Comparison of ENCODE assay signal across 15 cellular contexts in the genomic region with DNA sequence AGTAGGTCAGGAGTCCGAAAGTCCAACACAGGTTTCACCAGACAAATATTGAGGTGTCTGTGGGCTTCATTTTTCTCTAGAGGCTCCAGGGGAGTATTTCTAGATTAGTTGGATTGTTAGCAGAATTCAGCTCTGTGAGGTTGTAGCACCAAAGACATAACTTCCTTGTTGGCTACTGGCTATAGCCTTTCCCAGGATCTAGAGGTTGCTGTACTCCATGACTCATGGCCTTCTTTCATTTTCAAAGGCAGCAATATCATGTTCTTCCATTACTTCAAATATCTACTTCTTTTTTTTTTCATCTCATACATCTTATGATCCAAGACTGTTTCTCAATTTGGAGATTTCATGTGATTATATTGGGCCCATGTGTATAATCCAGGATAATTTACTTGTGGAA.
DNase-seq lines count a peak whose midpoint lies in the region; TF ChIP-seq lines count a peak whose summit lies in the region.
"Had no signal": no experiment of that assay in that cellular context is flagged by ENCODE, and none has a peak within 500 bp of the region (broad histone marks: within the 10 kb centered on the region; RNA-seq: fewer than 3 reads in every experiment).

No MANE protein-coding gene starts in this region.

- no peaks in the 10 kb centered on the region for H3K36me3 Mint-ChIP-seq in mesothelial cell of epicardium
- H3K36me3 Mint-ChIP-seq: CD8-positive, alpha-beta T cell had no signal

- H3K27ac ChIP-seq in DOHH2 (ENCODE audit: low read depth, low read length), result no peak overlapping the region
- no peak overlapping the region for H3K27ac ChIP-seq in effector memory CD4-positive, alpha-beta T cell (ENCODE audit: insufficient read depth, low read length, poor library complexity, severe bottlenecking)
- H3K27ac ChIP-seq: Peyer's patch had no signal

- H3K4me1 ChIP-seq in DOHH2 (ENCODE audit: control insufficient read depth, low read length), result peaks cover 53% of the 10 kb centered on the region
- H3K4me1 ChIP-seq in effector memory CD4-positive, alpha-beta T cell (ENCODE audit: control insufficient read depth, insufficient read depth, low read length, poor library complexity, severe bottlenecking), result no peaks in the 10 kb centered on the region
- H3K4me1 ChIP-seq: Peyer's patch had no signal

- H3K4me2 ChIP-seq in DOHH2 (ENCODE audit: low read length), result peak overlapping the region; percentile 61

- no peak for TF ChIP-seq CTCF in DOHH2 (IDR thresholded peaks at IDR 0.05; ENCODE audit: low read depth, low read length, poor library complexity, severe bottlenecking)
- no peak for TF ChIP-seq CTCF in NB4 (IDR thresholded peaks at IDR 0.05; ENCODE audit: low read depth, low read length)
- TF ChIP-seq CTCF in astrocyte of the spinal cord (IDR thresholded peaks at IDR 0.05; ENCODE audit: low read depth, low read length), result no peak
- no peak for TF ChIP-seq CTCF in mesothelial cell of epicardium (IDR thresholded peaks at IDR 0.05; ENCODE audit: unreplicated experiment)

- H3K9me2 ChIP-seq in DOHH2 (replicated peaks; ENCODE audit: control insufficient read depth, low read length), result no peaks in the 10 kb centered on the region

- in situ Hi-C loops in astrocyte of the spinal cord (cut with HindIII; ENCODE audit: low sequenced_read_pairs), result no loop called here

- H3K27ac Mint-ChIP-seq in mesothelial cell of epicardium, result no peak overlapping the region
- H3K27ac Mint-ChIP-seq: B cell; CD8-positive, alpha-beta T cell had no signal

- no peaks in the 10 kb centered on the region for H3K9me3 ChIP-seq in DOHH2 (ENCODE audit: control insufficient read depth, insufficient read depth, low read length)
- no peaks in the 10 kb centered on the region for H3K9me3 ChIP-seq in effector memory CD4-positive, alpha-beta T cell (ENCODE audit: control insufficient read depth, low read length)
- H3K9me3 ChIP-seq: Peyer's patch had no signal

- H3F3A ChIP-seq in DOHH2 (ENCODE audit: control insufficient read depth, insufficient read depth), result peaks cover 7% of the 10 kb centered on the region

- no peaks in the 10 kb centered on the region for H3K9me3 Mint-ChIP-seq in mesothelial cell of epicardium
- H3K9me3 Mint-ChIP-seq: CD8-positive, alpha-beta T cell had no signal

- H3K27me3 ChIP-seq in DOHH2 (ENCODE audit: control insufficient read depth, low read length), result no peaks in the 10 kb centered on the region
- H3K27me3 ChIP-seq in effector memory CD4-positive, alpha-beta T cell (replicated peaks; ENCODE audit: control insufficient read depth, insufficient read depth, low read length, poor library complexity, severe bottlenecking), result no peaks in the 10 kb centered on the region
- H3K27me3 ChIP-seq: Peyer's patch had no signal

- H3K36me3 ChIP-seq in DOHH2 (ENCODE audit: control insufficient read depth, low read length), result no peaks in the 10 kb centered on the region
- H3K36me3 ChIP-seq in effector memory CD4-positive, alpha-beta T cell (ENCODE audit: control insufficient read depth, insufficient read depth, low read length), result no peaks in the 10 kb centered on the region
- H3K36me3 ChIP-seq: Peyer's patch had no signal

- peak; percentile 4 for DNase-seq in NB4 (ENCODE audit: low read depth)
- DNase-seq in astrocyte of the spinal cord (ENCODE audit: low read depth, low spot score), result peak; percentile 30
- peak; percentile 21 for DNase-seq in kidney glomerular epithelial cell (lab: John Stamatoyannopoulos, UW)
- no peak for DNase-seq in effector memory CD4-positive, alpha-beta T cell
- no peak for DNase-seq in GF-D8 (lab: John Stamatoyannopoulos, UW)
- DNase-seq in mesothelial cell of epicardium (ENCODE audit: low spot score in 2 of 2, unreplicated experiment in 2 of 2), result no peak
- DNase-seq: CD8-positive, alpha-beta T cell; NCI-H1092 treated with DMSO at 0.1 percent for 48 hours; NCI-H187 treated with DMSO at 0.1 percent for 48 hours; NCI-H82; Peyer's patch; SHP77 treated with DMSO at 0.1 percent for 48 hours had no signal

- H4K20me1 ChIP-seq in DOHH2 (ENCODE audit: control insufficient read depth, insufficient read depth, low read depth, low read length), result no peaks in the 10 kb centered on the region

- peaks cover 13% of the 10 kb centered on the region for H3K27me3 Mint-ChIP-seq in mesothelial cell of epicardium (ENCODE audit: low read depth)
- H3K27me3 Mint-ChIP-seq: B cell had no signal

- no peak overlapping the region for H3K4me3 Mint-ChIP-seq in mesothelial cell of epicardium
- H3K4me3 Mint-ChIP-seq: B cell; CD8-positive, alpha-beta T cell had no signal

- no peak for TF ChIP-seq POLR2A in NB4 (IDR thresholded peaks at IDR 0.05; ENCODE audit: extremely low read depth, insufficient read length)

- no peaks in the 10 kb centered on the region for H3K4me1 Mint-ChIP-seq in mesothelial cell of epicardium
- H3K4me1 Mint-ChIP-seq: B cell had no signal

- no peaks in the 10 kb centered on the region for H3K79me2 ChIP-seq in DOHH2 (ENCODE audit: control insufficient read depth, low read length)

- no peak overlapping the region for H3K4me3 ChIP-seq in DOHH2 (ENCODE audit: low read length)
- no peak overlapping the region for H3K4me3 ChIP-seq in NB4 (ENCODE audit: low read depth, low read length)
- H3K4me3 ChIP-seq in astrocyte of the spinal cord (ENCODE audit: low read depth, low read length), result no peak overlapping the region
- H3K4me3 ChIP-seq in effector memory CD4-positive, alpha-beta T cell (ENCODE audit: insufficient read depth, low read depth, low read length, poor library complexity, severe bottlenecking), result no peak overlapping the region
- H3K4me3 ChIP-seq: GM12878, Peyer's patch had no signal

Comparison
In these comparisons a context has a peak if more than half of its experiments do, and no peak if none do; other contexts are left out.
1. DNase-seq: peak in NB4 (single experiment), astrocyte of the spinal cord (single experiment) and kidney glomerular epithelial cell (single experiment); none in effector memory CD4-positive, alpha-beta T cell (0 of 3), GF-D8 (single experiment) and mesothelial cell of epicardium (0 of 2).